Comparison of ENCODE assay signal across 20 cellular contexts in genomic region chr10:132431537-132432175, GRCh38. TPM values are rescaled to one million over a fixed set of nuclear protein-coding genes. Genes with fewer than 3 reads are reported as not detected.
DNase-seq lines count a peak whose midpoint lies in the region; ATAC-seq and TF ChIP-seq lines count a peak whose summit lies in the region.
"Had no signal": no experiment of that assay in that cellular context is flagged by ENCODE, and none has a peak within 500 bp of the region (broad histone marks: within the 10 kb centered on the region; RNA-seq: fewer than 3 reads in every experiment).

No MANE protein-coding gene starts in this region.

- H3K4me2 ChIP-seq in BLaER1 treated with 17β-estradiol and CSF1 and Interleukin-3, amounts not matched to agents 10 nM and 100 nM = peak overlapping the region in 8 of 11 experiments; percentile 20 to 68 (median 45); a peak in 13 of 22 replicates

- H3K9me3 Mint-ChIP-seq in WTC11 (no peaks in the 10 kb centered on the region), glutamatergic neuron (ENCODE audit: unreplicated experiment) (peaks cover 10% of the 10 kb centered on the region)
- no peaks in the 10 kb centered on the region for H3K9me3 Mint-ChIP-seq in CD4-positive, alpha-beta memory T cell
- H3K9me3 Mint-ChIP-seq: CD14-positive monocyte had no signal

- intact Hi-C loops in aorta (cut with DNase I) = no loop called here
- intact Hi-C loops in CD4-positive, alpha-beta memory T cell (cut with micrococcal nuclease) = no loop called here

- ATAC-seq in WTC11 (no peak), aorta (ENCODE audit: low FRiP score) (peak; percentile 11), HG02642 (IDR thresholded peaks at IDR 0.05; ENCODE audit: poor library complexity, unreplicated experiment) (no peak)
- ATAC-seq: PC-3 had no signal

- H3K27me3 Mint-ChIP-seq in WTC11 (ENCODE audit: low read depth) = no peaks in the 10 kb centered on the region
- H3K27me3 Mint-ChIP-seq in glutamatergic neuron (ENCODE audit: unreplicated experiment) = peaks cover 8% of the 10 kb centered on the region
- H3K27me3 Mint-ChIP-seq in CD4-positive, alpha-beta memory T cell = no peaks in the 10 kb centered on the region

- peaks cover 20 to 68% (median 60%) of the 10 kb centered on the region in 10 experiments for H3K4me1 ChIP-seq in BLaER1 treated with 17β-estradiol and CSF1 and Interleukin-3, amounts not matched to agents 10 nM and 100 nM
- H3K4me1 ChIP-seq in aorta (ENCODE audit: control insufficient read depth in 1 of 2, insufficient read depth in 2 of 2, low read length in 2 of 2) = no peaks in the 10 kb centered on the region
- H3K4me1 ChIP-seq in CD4-positive, alpha-beta memory T cell (ENCODE audit: insufficient read depth, low read length) = peaks cover 5% of the 10 kb centered on the region
- H3K4me1 ChIP-seq: SJSA1 had no signal

- H3K4me3 ChIP-seq in BLaER1 treated with 17β-estradiol and CSF1 and Interleukin-3, amounts not matched to agents 10 nM and 100 nM = no peak overlapping the region
- H3K4me3 ChIP-seq in aorta (ENCODE audit: low read length in 2 of 2) = no peak overlapping the region
- H3K4me3 ChIP-seq in CD4-positive, alpha-beta memory T cell (ENCODE audit: low read length in 2 of 2) = no peak overlapping the region
- H3K4me3 ChIP-seq: SJSA1 had no signal

- CTCF ChIA-PET in WTC11 (lab: Charles Lee) = interaction anchor here (0.6 to 1.1 kb wide), 2 partner anchors 26 to 40 kb away, joined by 3 to 4 read pairs; no protein-coding TSS in a partner anchor
- CTCF ChIA-PET in CD4-positive, alpha-beta memory T cell (lab: Charles Lee; ENCODE audit: partially characterized antibody) = no interaction called here

- H3K4me1 Mint-ChIP-seq in WTC11 = no peaks in the 10 kb centered on the region
- H3K4me1 Mint-ChIP-seq in glutamatergic neuron (ENCODE audit: low read depth, unreplicated experiment) = peaks cover 13% of the 10 kb centered on the region
- H3K4me1 Mint-ChIP-seq in CD4-positive, alpha-beta memory T cell = peaks cover 8 to 10% (median 9%) of the 10 kb centered on the region in 4 donors

- DNase-seq in WTC11 (ENCODE audit: low spot score) (no peak), glutamatergic neuron (no peak), aorta (no peak), nucleus accumbens (lab: John Stamatoyannopoulos, UW) (no peak)
- DNase-seq in CD4-positive, alpha-beta memory T cell = no peak
- DNase-seq: KG1; MM.1S; NCI-H1417; NCI-H1694; NCI-H2029 treated with DMSO at 0.1 percent for 48 hours; NCI-H446 treated with DMSO at 0.1 percent for 48 hours; NCI-H526; NCI-H82; NK-92 treated with Interleukin-12 subunit alpha and Interleukin-12 subunit beta, amount 100 ng/mL, for 24 hours; PC-3; Right ventricle myocardium superior had no signal

- H3K27ac Mint-ChIP-seq in WTC11 (peak overlapping the region; percentile 9; the same call in 1 of the 2 replicates), glutamatergic neuron (ENCODE audit: unreplicated experiment) (peak overlapping the region; percentile 45)
- peak overlapping the region in 2 of 7 donors; percentile 17 to 61 for H3K27ac Mint-ChIP-seq in CD4-positive, alpha-beta memory T cell
- H3K27ac Mint-ChIP-seq: CD14-positive monocyte had no signal

- no peaks in the 10 kb centered on the region for H3K9me3 ChIP-seq in BLaER1 treated with 17β-estradiol and CSF1 and Interleukin-3, amounts not matched to agents 10 nM and 100 nM (replicated peaks in 1 of 11)
- H3K9me3 ChIP-seq in aorta (ENCODE audit: control insufficient read depth, low read length) = no peaks in the 10 kb centered on the region
- H3K9me3 ChIP-seq in CD4-positive, alpha-beta memory T cell (ENCODE audit: control insufficient read depth in 1 of 2, low read length in 2 of 2) = no peaks in the 10 kb centered on the region
- H3K9me3 ChIP-seq: SJSA1 had no signal

- H3K27ac ChIP-seq in BLaER1 treated with 17β-estradiol and CSF1 and Interleukin-3, amounts not matched to agents 10 nM and 100 nM = no peak overlapping the region
- H3K27ac ChIP-seq in aorta (ENCODE audit: low read depth in 1 of 2, low read length in 2 of 2) = no peak overlapping the region
- H3K27ac ChIP-seq in CD4-positive, alpha-beta memory T cell (ENCODE audit: low read depth, low read length) = no peak overlapping the region
- H3K27ac ChIP-seq: SJSA1 had no signal

- WGBS in aorta, 2 donors = 93 to 94% methylated on average over 9 to 12 of the region's 12 CpGs

- POLR2A ChIA-PET in WTC11 (lab: Charles Lee) = no interaction called here
- POLR2A ChIA-PET in CD4-positive, alpha-beta memory T cell (lab: Charles Lee; ENCODE audit: partially characterized antibody) = no interaction called here

- H3K4me3 Mint-ChIP-seq in WTC11 (no peak overlapping the region), glutamatergic neuron (ENCODE audit: unreplicated experiment) (peak overlapping the region; percentile 56)
- H3K4me3 Mint-ChIP-seq in CD4-positive, alpha-beta memory T cell = no peak overlapping the region
- H3K4me3 Mint-ChIP-seq: CD14-positive monocyte had no signal

- TF ChIP-seq CTCF in WTC11 (IDR thresholded peaks at IDR 0.05) = no peak
- TF ChIP-seq CTCF in glutamatergic neuron (IDR thresholded peaks at IDR 0.05; ENCODE audit: partially characterized antibody, unreplicated experiment) = no peak

- H4K20me1 ChIP-seq in BLaER1 treated with 17β-estradiol and CSF1 and Interleukin-3, amounts not matched to agents 10 nM and 100 nM = no peaks in the 10 kb centered on the region

- H3K9ac ChIP-seq in BLaER1 treated with 17β-estradiol and CSF1 and Interleukin-3, amounts not matched to agents 10 nM and 100 nM = peak overlapping the region in 3 of 11 experiments; percentile 9 to 35 (median 11); a peak in 1 of 22 replicates

- no peaks in the 10 kb centered on the region for H3K27me3 ChIP-seq in BLaER1 treated with 17β-estradiol and CSF1 and Interleukin-3, amounts not matched to agents 10 nM and 100 nM
- no peaks in the 10 kb centered on the region for H3K27me3 ChIP-seq in aorta (ENCODE audit: control insufficient read depth in 1 of 2, insufficient read depth in 2 of 2, low read length in 1 of 2)
- H3K27me3 ChIP-seq in CD4-positive, alpha-beta memory T cell (ENCODE audit: insufficient read depth, low read length) = no peaks in the 10 kb centered on the region
- H3K27me3 ChIP-seq: SJSA1 had no signal

- H3K36me3 ChIP-seq in BLaER1 treated with 17β-estradiol and CSF1 and Interleukin-3, amounts not matched to agents 10 nM and 100 nM = no peaks in the 10 kb centered on the region
- H3K36me3 ChIP-seq in aorta (ENCODE audit: control insufficient read depth in 1 of 2, insufficient read depth in 2 of 2, low read length in 1 of 2) = no peaks in the 10 kb centered on the region
- no peaks in the 10 kb centered on the region for H3K36me3 ChIP-seq in CD4-positive, alpha-beta memory T cell (ENCODE audit: insufficient read depth, low read length)
- H3K36me3 ChIP-seq: SJSA1 had no signal

- H3K36me3 Mint-ChIP-seq in WTC11 (no peaks in the 10 kb centered on the region), glutamatergic neuron (ENCODE audit: unreplicated experiment) (peaks cover 7% of the 10 kb centered on the region)
- no peaks in the 10 kb centered on the region for H3K36me3 Mint-ChIP-seq in CD4-positive, alpha-beta memory T cell
- H3K36me3 Mint-ChIP-seq: CD14-positive monocyte had no signal

TF ChIP-seq in WTC11, 78 proteins besides CTCF, POLR2A, EP300 and RAD21:
- no peak for TF ChIP-seq OVOL2 (CRISPR knock-in tag; IDR thresholded peaks at IDR 0.05; ENCODE audit: borderline replicate concordance)
- no peak for TF ChIP-seq AFF4 (CRISPR knock-in tag; IDR thresholded peaks at IDR 0.05; ENCODE audit: borderline replicate concordance)
- no peak for TF ChIP-seq ZNF671 (CRISPR knock-in tag; IDR thresholded peaks at IDR 0.05)
- TF ChIP-seq JUN (CRISPR knock-in tag; IDR thresholded peaks at IDR 0.05) = no peak
- TF ChIP-seq ZNF423 (CRISPR knock-in tag; IDR thresholded peaks at IDR 0.05) = no peak
- TF ChIP-seq TEAD4 (CRISPR knock-in tag; IDR thresholded peaks at IDR 0.05) = no peak
- no peak for TF ChIP-seq FOXJ3 (CRISPR knock-in tag; IDR thresholded peaks at IDR 0.05; ENCODE audit: borderline replicate concordance)
- TF ChIP-seq HMGA2 (CRISPR knock-in tag; IDR thresholded peaks at IDR 0.05) = no peak
- TF ChIP-seq ATF3 (CRISPR knock-in tag; conservative IDR thresholded peaks at IDR 0.05) = no peak
- no peak for TF ChIP-seq ZNF396 (CRISPR knock-in tag; IDR thresholded peaks at IDR 0.05; ENCODE audit: borderline replicate concordance)

RNA-seq across cellular contexts. Expression of gene PWWP2B, which starts 34.7 kb away (rescaled TPM):
- total RNA-seq in WTC11 (2021) = 12.2 to 14.1 TPM (median 13.6 TPM) in 3 replicates
- total RNA-seq in glutamatergic neuron (ENCODE audit: unreplicated experiment) = 49.4 TPM
- total RNA-seq in aorta = 1 to 10 TPM; 6.8 to 8.7 TPM
- polyA plus RNA-seq in aorta = 1 to 10 TPM; 2.0 to 3.6 TPM
- 1 to 10 TPM; 9.4 to 9.9 TPM for total RNA-seq in CD4-positive, alpha-beta memory T cell
- polyA plus RNA-seq in CD4-positive, alpha-beta memory T cell = 1 to 10 TPM in 1 of 2 donors, under 1 TPM in 1; 0.92 to 3.2 TPM
